ENCODE assay signal across 28 cellular contexts in genomic region chr16:85978291-85978775, GRCh38.
DNase-seq lines count a peak whose midpoint lies in the region; ATAC-seq and TF ChIP-seq lines count a peak whose summit lies in the region.
"Had no signal": no experiment of that assay in that cellular context is flagged by ENCODE, and none has a peak within 500 bp of the region (broad histone marks: within the 10 kb centered on the region; RNA-seq: fewer than 3 reads in every experiment).

No MANE protein-coding gene starts in this region.

- ATAC-seq in left ventricle myocardium superior (no peak), Right ventricle myocardium superior (ENCODE audit: poor library complexity) (no peak), left lung (peak; percentile 37), thoracic aorta (ENCODE audit: insufficient number of reproducible peaks, low FRiP score, low read depth) (no peak), GM18873 (IDR thresholded peaks at IDR 0.05; ENCODE audit: low FRiP score, unreplicated experiment) (no peak), GM19035 (IDR thresholded peaks at IDR 0.05; ENCODE audit: unreplicated experiment) (no peak), T-cell (replicated peaks in 1 of 4) (no peak)
- ATAC-seq: A549; activated naive CD4-positive, alpha-beta T cell treated with anti-CD3 and anti-CD28 coated beads, Interleukin-2, amount 50 U/mL, for 72 hours; SK-N-SH treated with all-trans-retinoic acid at 6 μM for 48 hours; stimulated activated effector memory CD8-positive, alpha-beta T cell treated with anti-CD3 and anti-CD28 coated beads, Interleukin-12 subunit alpha, Interleukin-12 subunit beta, amount 100 ng/mL, for 72 hours; WTC11 had no signal

- H3K4me1 ChIP-seq in left lung (peaks cover 0 to 30% of the 10 kb centered on the region in 2 donors), thoracic aorta (ENCODE audit: control insufficient read depth in 1 of 2, low read depth in 2 of 2) (peaks cover 3 to 15% of the 10 kb centered on the region in 2 donors)
- H3K4me1 ChIP-seq: ascending aorta, suprapubic skin, uterus had no signal

- DNase-seq in left ventricle myocardium superior (peak; percentile 47), Right ventricle myocardium superior (no peak), NOMO-1 treated with dmso at 0.1 percent for 144 hours (lab: John Stamatoyannopoulos, UW; ENCODE audit: unreplicated experiment) (peak; percentile 31), left lung (peak in 1 of 2 donors; percentile 49), thoracic aorta (ENCODE audit: low spot score) (no peak), T-cell (no peak)
- DNase-seq: activated CD4-positive, alpha-beta T cell treated with anti-CD3 and anti-CD28 coated beads, Interleukin-2, amount 50 U/mL, for 4 hours; activated CD8-positive, alpha-beta memory T cell treated with anti-CD3 and anti-CD28 coated beads, Interleukin-2, amount 50 U/mL, for 4 hours; HCEC 1CT; kidney glomerular epithelial cell; mesendoderm; NCI-H146; NCI-H510A; small intestine; stimulated activated CD4-positive, alpha-beta T cell treated with anti-CD3 and anti-CD28 coated beads, Interleukin-2, amount 100 ng/mL, for 48 hours; T-helper 9 cell; uterus had no signal

- no peaks in the 10 kb centered on the region for H3K9me3 ChIP-seq in left lung
- no peaks in the 10 kb centered on the region for H3K9me3 ChIP-seq in thoracic aorta
- H3K9me3 ChIP-seq: A549, ascending aorta, suprapubic skin, uterus had no signal

- H3K27ac ChIP-seq in left lung (peak overlapping the region in 1 of 2 donors; percentile 41), thoracic aorta (no peak overlapping the region)
- H3K27ac ChIP-seq: A549, ascending aorta, suprapubic skin, uterus had no signal

- CTCF ChIA-PET in T-cell (lab: Charles Lee): no interaction called here

- H3K27ac Mint-ChIP-seq in T-cell: no peak overlapping the region
- H3K27ac Mint-ChIP-seq: activated T-helper 2 cell treated with anti-CD3 and anti-CD28 coated beads, Interferon-gamma antibody, Interleukin-2, Interleukin-4, amounts not matched to agents 10 μg/mL and 5 μg/mL and 100 μg/mL, durations not matched to agents 14 hours and 24 hours and 36 hours; stimulated activated effector memory CD8-positive, alpha-beta T cell treated with anti-CD3 and anti-CD28 coated beads, Interleukin-12 subunit alpha, Interleukin-12 subunit beta, amount 100 ng/mL, for 72 hours; WTC11 had no signal

- no peaks in the 10 kb centered on the region for H3K4me1 Mint-ChIP-seq in T-cell
- H3K4me1 Mint-ChIP-seq: central memory CD8-positive, alpha-beta T cell had no signal

- POLR2A ChIA-PET in T-cell (lab: Charles Lee): no interaction called here

- no peaks in the 10 kb centered on the region for H3K9me3 Mint-ChIP-seq in T-cell
- H3K9me3 Mint-ChIP-seq: central memory CD8-positive, alpha-beta T cell; stimulated activated effector memory CD8-positive, alpha-beta T cell treated with anti-CD3 and anti-CD28 coated beads, Interleukin-12 subunit alpha, Interleukin-12 subunit beta, amount 100 ng/mL, for 72 hours had no signal

- H3K27me3 ChIP-seq in left lung (peaks cover 0 to 35% of the 10 kb centered on the region in 2 donors), thoracic aorta (replicated peaks; ENCODE audit: insufficient read depth) (no peaks in the 10 kb centered on the region)
- H3K27me3 ChIP-seq: ascending aorta, uterus had no signal

- H3K4me3 ChIP-seq in left lung (no peak overlapping the region), thoracic aorta (peak overlapping the region; percentile 54)
- H3K4me3 ChIP-seq: A549, ascending aorta, suprapubic skin, uterus had no signal

- H3K36me3 Mint-ChIP-seq in T-cell: no peaks in the 10 kb centered on the region
- H3K36me3 Mint-ChIP-seq: activated naive CD4-positive, alpha-beta T cell treated with anti-CD3 and anti-CD28 coated beads, Interleukin-2, amount 50 U/mL, for 72 hours; stimulated activated effector memory CD8-positive, alpha-beta T cell treated with anti-CD3 and anti-CD28 coated beads, Interleukin-12 subunit alpha, Interleukin-12 subunit beta, amount 100 ng/mL, for 72 hours had no signal

- H3K4me3 Mint-ChIP-seq in T-cell: no peak overlapping the region
- H3K4me3 Mint-ChIP-seq: central memory CD8-positive, alpha-beta T cell; stimulated activated effector memory CD8-positive, alpha-beta T cell treated with anti-CD3 and anti-CD28 coated beads, Interleukin-12 subunit alpha, Interleukin-12 subunit beta, amount 100 ng/mL, for 72 hours; WTC11 had no signal

- H3K36me3 ChIP-seq in left lung (no peaks in the 10 kb centered on the region), thoracic aorta (no peaks in the 10 kb centered on the region)
- H3K36me3 ChIP-seq: ascending aorta, suprapubic skin, uterus had no signal

- intact Hi-C loops in left ventricle myocardium superior (cut with micrococcal nuclease) (no loop called here), Right ventricle myocardium superior (cut with DNase I) (no loop called here), left lung (cut with DNase I) (no loop called here)

- peaks cover 5 to 8% of the 10 kb centered on the region in 2 donors for H3K27me3 Mint-ChIP-seq in T-cell

- no peak for TF ChIP-seq CTCF in left lung (IDR thresholded peaks at IDR 0.05)
- TF ChIP-seq CTCF in thoracic aorta (IDR thresholded peaks at IDR 0.05): no peak

Comparison
In these comparisons a context has a peak if more than half of its experiments do, and no peak if none do; other contexts are left out.
1. DNase-seq: peak in left ventricle myocardium superior (single experiment) and NOMO-1 treated with dmso at 0.1 percent for 144 hours (single experiment); none in Right ventricle myocardium superior (single experiment), thoracic aorta (single experiment) and T-cell (0 of 34).